7 cellular contexts compared by ENCODE assay signal in the genomic region with DNA sequence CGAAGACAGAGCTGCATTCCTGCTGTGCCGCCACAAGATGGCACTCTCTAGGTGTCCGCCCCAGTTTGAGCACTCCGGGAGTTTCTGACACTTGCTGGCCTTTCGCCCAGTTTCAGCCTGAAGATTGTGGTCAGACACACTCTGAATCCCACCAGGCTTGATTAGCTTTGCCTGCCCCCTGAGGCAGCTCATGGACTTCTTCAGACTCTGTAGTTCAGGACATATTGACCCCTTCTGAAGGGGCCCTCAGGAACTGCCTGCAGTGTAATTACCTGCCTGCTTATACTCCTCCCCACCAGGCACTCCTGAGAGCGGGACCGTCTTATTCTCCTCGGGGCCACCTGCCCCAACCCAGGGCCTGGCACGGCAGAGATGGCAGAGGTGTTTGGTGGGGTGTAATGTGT.
A peak's percentile ranks its signal among the peaks of the same experiment; 100 is the strongest.
DNase-seq lines count a peak whose midpoint lies in the region; ATAC-seq and TF ChIP-seq lines count a peak whose summit lies in the region.

No MANE protein-coding gene starts in this region.

- no peaks in the 10 kb centered on the region for H3K9me3 ChIP-seq in WERI-Rb-1 (ENCODE audit: severe bottlenecking)

- ATAC-seq in HG02759 (IDR thresholded peaks at IDR 0.05; ENCODE audit: unreplicated experiment): peak; percentile 77

- no peak overlapping the region for H3K4me3 ChIP-seq in WERI-Rb-1 (ENCODE audit: low read depth, low read length)
- no peak overlapping the region for H3K4me3 ChIP-seq in cardiac fibroblast (replicated peaks in 1 of 2; ENCODE audit: low read depth in 2 of 2, low read length in 2 of 2)

- peak; percentile 19 for DNase-seq in NCI-H2081 treated with DMSO at 0.1 percent for 48 hours (lab: John Stamatoyannopoulos, UW)
- DNase-seq in WERI-Rb-1: peak; percentile 71
- peak; percentile 78 to 91 for DNase-seq in cardiac fibroblast (ENCODE audit: low read depth in 2 of 2)
- peak; percentile 65 for DNase-seq in kidney glomerular epithelial cell (lab: John Stamatoyannopoulos, UW)
- peak; percentile 55 to 61 for DNase-seq in stimulated activated CD4-positive, alpha-beta T cell treated with anti-CD3 and anti-CD28 coated beads, Interleukin-2, amount 100 ng/mL, for 24 hours

- peak; percentile 93 for TF ChIP-seq CTCF in GM12873 (IDR thresholded peaks at IDR 0.05; ENCODE audit: insufficient read depth, low read depth, low read length, missing control alignments)
- TF ChIP-seq CTCF in WERI-Rb-1 (IDR thresholded peaks at IDR 0.05; ENCODE audit: low read depth, low read length): peak; percentile 88
- peak; percentile 95 for TF ChIP-seq CTCF in cardiac fibroblast (IDR thresholded peaks at IDR 0.05; ENCODE audit: low read depth, low read length)

- H3K27me3 ChIP-seq in WERI-Rb-1 (ENCODE audit: insufficient read depth, low read depth, severe bottlenecking): no peaks in the 10 kb centered on the region

- no peaks in the 10 kb centered on the region for H3K36me3 ChIP-seq in WERI-Rb-1

- no peak overlapping the region for H3K27ac ChIP-seq in WERI-Rb-1

Comparison
In these comparisons a context has a peak if more than half of its experiments do, and no peak if none do; other contexts are left out.
1. DNase-seq: peak in every context shown above with its lines; median percentile 84 in cardiac fibroblast; 71 in WERI-Rb-1; 65 in kidney glomerular epithelial cell; 58 in stimulated activated CD4-positive, alpha-beta T cell treated with anti-CD3 and anti-CD28 coated beads, Interleukin-2, amount 100 ng/mL, for 24 hours; 19 in NCI-H2081 treated with DMSO at 0.1 percent for 48 hours.